In genomic region chr12:131054345-131055092, GRCh38 we compare ENCODE assay signal across 23 cellular contexts.
DNase-seq lines count a peak whose midpoint lies in the region; ATAC-seq and TF ChIP-seq lines count a peak whose summit lies in the region.
"Had no signal": no experiment of that assay in that cellular context is flagged by ENCODE, and none has a peak within 500 bp of the region (broad histone marks: within the 10 kb centered on the region; RNA-seq: fewer than 3 reads in every experiment).

No MANE protein-coding gene starts in this region.

- POLR2A ChIA-PET in activated CD8-positive, alpha-beta T cell treated with anti-CD3 and anti-CD28 coated beads, Interleukin-2, amount 10 ng/mL, durations not matched to agents 7 days and 5 days (lab: Charles Lee) = no interaction called here
- POLR2A ChIA-PET in activated CD8-positive, alpha-beta T cell treated with anti-CD3 and anti-CD28 coated beads for 36 hours (lab: Charles Lee) = interaction anchor here (0.6 kb wide), 1 partner anchor 45 kb away, joined by 3 read pairs; no protein-coding TSS in a partner anchor

- no peak for TF ChIP-seq CTCF in activated CD8-positive, alpha-beta T cell treated with anti-CD3 and anti-CD28 coated beads for 36 hours (IDR thresholded peaks at IDR 0.05)

- no peaks in the 10 kb centered on the region for H3K36me3 ChIP-seq in mesenchymal stem cell (ENCODE audit: control insufficient read depth in 1 of 2, insufficient read depth in 2 of 2, low read depth in 1 of 2, low read length in 2 of 2)
- H3K36me3 ChIP-seq: HAP-1 had no signal

- H2BK12ac ChIP-seq in mesenchymal stem cell (ENCODE audit: low read length in 2 of 2) = no peak overlapping the region

- no peak overlapping the region for H3K18ac ChIP-seq in mesenchymal stem cell (ENCODE audit: low read depth in 1 of 2, low read length in 2 of 2)

- no peaks in the 10 kb centered on the region for H3K9me3 ChIP-seq in T-helper 17 cell (ENCODE audit: control insufficient read depth, low read length, poor library complexity, severe bottlenecking)
- no peaks in the 10 kb centered on the region for H3K9me3 ChIP-seq in mesenchymal stem cell (ENCODE audit: control insufficient read depth, low read length)
- H3K9me3 ChIP-seq: Caco-2, HAP-1 had no signal

- H3K4me2 ChIP-seq in mesenchymal stem cell (ENCODE audit: low read length, poor library complexity, severe bottlenecking) = no peak overlapping the region
- H3K4me2 ChIP-seq: GM23338 had no signal

- no peak for ATAC-seq in activated CD8-positive, alpha-beta T cell treated with anti-CD3 and anti-CD28 coated beads, Interleukin-2, amount 10 ng/mL, durations not matched to agents 7 days and 5 days
- no peak for ATAC-seq in activated CD8-positive, alpha-beta T cell treated with anti-CD3 and anti-CD28 coated beads for 36 hours
- ATAC-seq in T-helper 17 cell (no peak), GM18907 (IDR thresholded peaks at IDR 0.05; ENCODE audit: unreplicated experiment) (no peak)
- ATAC-seq in stimulated activated naive B cell treated with anti-CD40 and anti-IgM and Interleukin-4, amounts not matched to agents 10 μg/mL and 1 μg/mL and 100 μg/mL, for 72 hours (replicated peaks) = no peak
- ATAC-seq: CD8-positive, alpha-beta T cell; GM23338 had no signal

- peaks cover 17% of the 10 kb centered on the region for H3K4me1 Mint-ChIP-seq in activated CD8-positive, alpha-beta T cell treated with anti-CD3 and anti-CD28 coated beads, Interleukin-2, amount 10 ng/mL, durations not matched to agents 7 days and 5 days (ENCODE audit: low read depth)
- H3K4me1 Mint-ChIP-seq in activated CD8-positive, alpha-beta T cell treated with anti-CD3 and anti-CD28 coated beads for 36 hours (ENCODE audit: low read depth) = peaks cover 8% of the 10 kb centered on the region
- H3K4me1 Mint-ChIP-seq in T-helper 17 cell = peaks cover 8% of the 10 kb centered on the region
- H3K4me1 Mint-ChIP-seq in stimulated activated naive B cell treated with anti-CD40 and anti-IgM and Interleukin-4, amounts not matched to agents 10 μg/mL and 1 μg/mL and 100 μg/mL, for 72 hours = peaks cover 8 to 31% of the 10 kb centered on the region in 2 donors
- H3K4me1 Mint-ChIP-seq: B cell had no signal

- H2BK5ac ChIP-seq in mesenchymal stem cell (ENCODE audit: low read depth, low read length, poor library complexity, severe bottlenecking) = no peak overlapping the region

- H3K14ac ChIP-seq in mesenchymal stem cell (ENCODE audit: low read length in 2 of 2) = no peak overlapping the region

- H3K27ac ChIP-seq in mesenchymal stem cell (ENCODE audit: low read length, poor library complexity, severe bottlenecking) = no peak overlapping the region
- H3K27ac ChIP-seq: 22Rv1 had no signal

- no peaks in the 10 kb centered on the region for H3K9me3 Mint-ChIP-seq in activated CD8-positive, alpha-beta T cell treated with anti-CD3 and anti-CD28 coated beads, Interleukin-2, amount 10 ng/mL, durations not matched to agents 7 days and 5 days (ENCODE audit: insufficient read depth)
- no peaks in the 10 kb centered on the region for H3K9me3 Mint-ChIP-seq in activated CD8-positive, alpha-beta T cell treated with anti-CD3 and anti-CD28 coated beads for 36 hours
- no peaks in the 10 kb centered on the region for H3K9me3 Mint-ChIP-seq in stimulated activated naive B cell treated with anti-CD40 and anti-IgM and Interleukin-4, amounts not matched to agents 10 μg/mL and 1 μg/mL and 100 μg/mL, for 72 hours
- H3K9me3 Mint-ChIP-seq: CD8-positive, alpha-beta T cell; GM23338 had no signal

- no peaks in the 10 kb centered on the region for H3K79me1 ChIP-seq in mesenchymal stem cell (replicated peaks; ENCODE audit: low read length, poor library complexity, severe bottlenecking)

- H3K36me3 Mint-ChIP-seq in activated CD8-positive, alpha-beta T cell treated with anti-CD3 and anti-CD28 coated beads, Interleukin-2, amount 10 ng/mL, durations not matched to agents 7 days and 5 days (ENCODE audit: low read depth) = no peaks in the 10 kb centered on the region
- H3K36me3 Mint-ChIP-seq in activated CD8-positive, alpha-beta T cell treated with anti-CD3 and anti-CD28 coated beads for 36 hours (ENCODE audit: low read depth) = no peaks in the 10 kb centered on the region
- H3K36me3 Mint-ChIP-seq in T-helper 17 cell (ENCODE audit: low read depth) = no peaks in the 10 kb centered on the region
- no peaks in the 10 kb centered on the region for H3K36me3 Mint-ChIP-seq in stimulated activated naive B cell treated with anti-CD40 and anti-IgM and Interleukin-4, amounts not matched to agents 10 μg/mL and 1 μg/mL and 100 μg/mL, for 72 hours
- H3K36me3 Mint-ChIP-seq: CD8-positive, alpha-beta T cell had no signal

- H3K4ac ChIP-seq in mesenchymal stem cell (ENCODE audit: low read depth in 1 of 2, low read length in 2 of 2) = no peak overlapping the region

- WGBS in mesenchymal stem cell = 71% methylated on average over 19 of the region's 19 CpGs

- H3K23ac ChIP-seq in mesenchymal stem cell (ENCODE audit: low read length in 2 of 2) = no peak overlapping the region

- H2AK5ac ChIP-seq in mesenchymal stem cell (ENCODE audit: low read length, severe bottlenecking) = no peak overlapping the region

- H3K4me3 ChIP-seq in mesenchymal stem cell (ENCODE audit: insufficient read depth in 1 of 2, low read depth in 1 of 2, low read length in 2 of 2) = no peak overlapping the region
- H3K4me3 ChIP-seq: GM23338, HAP-1 had no signal

- no peaks in the 10 kb centered on the region for H3K4me1 ChIP-seq in mesenchymal stem cell (ENCODE audit: control insufficient read depth, insufficient read depth, low read depth, low read length)
- H3K4me1 ChIP-seq: Caco-2, HAP-1 had no signal

- H2BK120ac ChIP-seq in mesenchymal stem cell (ENCODE audit: low read depth, low read length) = no peak overlapping the region

- no peaks in the 10 kb centered on the region for H3K27me3 ChIP-seq in mesenchymal stem cell (ENCODE audit: control insufficient read depth in 1 of 2, insufficient read depth in 1 of 2, low read length in 2 of 2)

- no peak overlapping the region for H3K9ac ChIP-seq in mesenchymal stem cell (ENCODE audit: low read length)

- peak overlapping the region; percentile 16 for H3K27ac Mint-ChIP-seq in activated CD8-positive, alpha-beta T cell treated with anti-CD3 and anti-CD28 coated beads, Interleukin-2, amount 10 ng/mL, durations not matched to agents 7 days and 5 days
- no peak overlapping the region for H3K27ac Mint-ChIP-seq in activated CD8-positive, alpha-beta T cell treated with anti-CD3 and anti-CD28 coated beads for 36 hours
- peak overlapping the region; percentile 24 for H3K27ac Mint-ChIP-seq in T-helper 17 cell
- H3K27ac Mint-ChIP-seq in stimulated activated naive B cell treated with anti-CD40 and anti-IgM and Interleukin-4, amounts not matched to agents 10 μg/mL and 1 μg/mL and 100 μg/mL, for 72 hours = peak overlapping the region; percentile 78
- H3K27ac Mint-ChIP-seq: B cell; CD8-positive, alpha-beta T cell; GM23338; HFFc6 had no signal

- no peak for DNase-seq in activated CD8-positive, alpha-beta T cell treated with anti-CD3 and anti-CD28 coated beads, Interleukin-2, amount 10 ng/mL, durations not matched to agents 7 days and 5 days
- DNase-seq in activated CD8-positive, alpha-beta T cell treated with anti-CD3 and anti-CD28 coated beads for 36 hours = no peak
- DNase-seq in T-helper 17 cell = no peak
- DNase-seq in mesenteric fat pad (ENCODE audit: low spot score) = peak; percentile 71
- no peak for DNase-seq in stimulated activated naive B cell treated with anti-CD40 and anti-IgM and Interleukin-4, amounts not matched to agents 10 μg/mL and 1 μg/mL and 100 μg/mL, for 72 hours
- no peak for DNase-seq in MV-4-11 (lab: John Stamatoyannopoulos, UW)
- no peak for DNase-seq in mesenchymal stem cell
- DNase-seq: CD8-positive, alpha-beta T cell; HFFc6; KBM-7; NCI-H1105 treated with DMSO at 0.1 percent for 48 hours; NCI-H146; NCI-H1930; NCI-H446; NCI-H524 treated with DMSO at 0.1 percent for 48 hours; NCI-H774; Right ventricle myocardium superior had no signal

- no peak overlapping the region for H2BK15ac ChIP-seq in mesenchymal stem cell (ENCODE audit: low read depth, poor library complexity, severe bottlenecking)

- intact Hi-C loops in activated CD8-positive, alpha-beta T cell treated with anti-CD3 and anti-CD28 coated beads for 36 hours (cut with micrococcal nuclease) = no loop called here

- H3K4me3 Mint-ChIP-seq in activated CD8-positive, alpha-beta T cell treated with anti-CD3 and anti-CD28 coated beads, Interleukin-2, amount 10 ng/mL, durations not matched to agents 7 days and 5 days = no peak overlapping the region
- no peak overlapping the region for H3K4me3 Mint-ChIP-seq in activated CD8-positive, alpha-beta T cell treated with anti-CD3 and anti-CD28 coated beads for 36 hours
- H3K4me3 Mint-ChIP-seq in T-helper 17 cell = no peak overlapping the region
- H3K4me3 Mint-ChIP-seq in stimulated activated naive B cell treated with anti-CD40 and anti-IgM and Interleukin-4, amounts not matched to agents 10 μg/mL and 1 μg/mL and 100 μg/mL, for 72 hours = no peak overlapping the region
- H3K4me3 Mint-ChIP-seq: B cell; CD8-positive, alpha-beta T cell; GM23338; HFFc6 had no signal

- CTCF ChIA-PET in activated CD8-positive, alpha-beta T cell treated with anti-CD3 and anti-CD28 coated beads, Interleukin-2, amount 10 ng/mL, durations not matched to agents 7 days and 5 days (lab: Charles Lee) = no interaction called here
- CTCF ChIA-PET in activated CD8-positive, alpha-beta T cell treated with anti-CD3 and anti-CD28 coated beads for 36 hours (lab: Charles Lee) = interaction anchor here (0.8 kb wide), 1 partner anchor 10 kb away, joined by 3 read pairs; no protein-coding TSS in a partner anchor

- H2AFZ ChIP-seq in mesenchymal stem cell (ENCODE audit: low read depth, low read length) = no peak overlapping the region
- H2AFZ ChIP-seq: GM23338 had no signal

- H3K27me3 Mint-ChIP-seq in activated CD8-positive, alpha-beta T cell treated with anti-CD3 and anti-CD28 coated beads, Interleukin-2, amount 10 ng/mL, durations not matched to agents 7 days and 5 days (ENCODE audit: low read depth) = peaks cover 11% of the 10 kb centered on the region
- H3K27me3 Mint-ChIP-seq in activated CD8-positive, alpha-beta T cell treated with anti-CD3 and anti-CD28 coated beads for 36 hours = peaks cover 9% of the 10 kb centered on the region
- H3K27me3 Mint-ChIP-seq in T-helper 17 cell = peaks cover 74% of the 10 kb centered on the region
- peaks cover 9 to 29% of the 10 kb centered on the region in 2 donors for H3K27me3 Mint-ChIP-seq in stimulated activated naive B cell treated with anti-CD40 and anti-IgM and Interleukin-4, amounts not matched to agents 10 μg/mL and 1 μg/mL and 100 μg/mL, for 72 hours

- H4K8ac ChIP-seq in mesenchymal stem cell (ENCODE audit: low read length) = no peak overlapping the region

- H4K91ac ChIP-seq in mesenchymal stem cell (ENCODE audit: low read length) = no peak overlapping the region
